In genomic region chr3:88188436-88188835, GRCh38 we compare ENCODE assay signal across 2 cellular contexts.
TF ChIP-seq lines count a peak whose summit lies in the region.

No MANE protein-coding gene starts in this region.

TF ChIP-seq in HepG2, 621 proteins besides CTCF, POLR2A, EP300 and RAD21:
- TF ChIP-seq TFAP4 (IDR thresholded peaks at IDR 0.05; ENCODE audit: borderline replicate concordance, low read depth) = peak; percentile 33; the same call in 1 of the 2 replicates
- TF ChIP-seq SRSF4 (IDR thresholded peaks at IDR 0.05; ENCODE audit: low read depth, low read length, poor library complexity, severe bottlenecking) = no peak
- 0 out of 2 replicates have a peak, but pooled peaks have one; percentile 18 for TF ChIP-seq ZNF263 (CRISPR knock-in tag; IDR thresholded peaks at IDR 0.05)
TF ChIP-seq in HepG2: peak in this region for 2.

TF ChIP-seq in K562, 482 proteins besides CTCF, POLR2A, EP300 and RAD21:
- TF ChIP-seq PATZ1 (CRISPR knock-in tag; IDR thresholded peaks at IDR 0.05; ENCODE audit: borderline replicate concordance) (no peak), PRDM10 (IDR thresholded peaks at IDR 0.05; ENCODE audit: partially characterized antibody) (no peak), SIX5 (IDR thresholded peaks at IDR 0.05; ENCODE audit: borderline replicate concordance in 1 of 2, insufficient read depth in 1 of 2, low read depth in 1 of 2, low read length in 2 of 2) (no peak), RNF219 (CRISPR knock-in tag; IDR thresholded peaks at IDR 0.05) (no peak), RBBP5 (IDR thresholded peaks at IDR 0.05; ENCODE audit: borderline replicate concordance, insufficient read depth, low read length, poor library complexity, severe bottlenecking) (no peak), ZNF830 (CRISPR knock-in tag; IDR thresholded peaks at IDR 0.05) (no peak), ILF3 (IDR thresholded peaks at IDR 0.05; ENCODE audit: borderline replicate concordance) (no peak), SAP30 (IDR thresholded peaks at IDR 0.05; ENCODE audit: borderline replicate concordance, insufficient read depth, low read depth, low read length, poor library complexity, severe bottlenecking) (no peak), EGR1 (conservative IDR thresholded peaks at IDR 0.05) (no peak), NFE2L1 (tag; IDR thresholded peaks at IDR 0.05; ENCODE audit: borderline replicate concordance, low read depth) (no peak)
